In genomic region chr1:234545512-234546386, GRCh38 we compare ENCODE assay signal across 1 cellular context.
A peak's percentile ranks its signal among the peaks of the same experiment; 100 is the strongest.
TF ChIP-seq lines count a peak whose summit lies in the region.

No MANE protein-coding gene starts in this region.

TF ChIP-seq in HepG2, 621 proteins besides CTCF, POLR2A, EP300 and RAD21 (continued from another document and continues in another):
- TF ChIP-seq ZNF567 (CRISPR knock-in tag; IDR thresholded peaks at IDR 0.05; ENCODE audit: borderline replicate concordance) (no peak), SOX5 (CRISPR knock-in tag; IDR thresholded peaks at IDR 0.05; ENCODE audit: borderline replicate concordance) (peak; percentile 47; the same call in 1 of the 2 replicates), NFATC3 (CRISPR knock-in tag; IDR thresholded peaks at IDR 0.05) (no peak), ZBTB7B (CRISPR knock-in tag; IDR thresholded peaks at IDR 0.05) (0 out of 2 replicates have a peak, but pooled peaks have one; percentile 54), ZNF619 (CRISPR knock-in tag; IDR thresholded peaks at IDR 0.05) (peak; percentile 54; the same call in 1 of the 2 replicates), ZNF501 (CRISPR knock-in tag; IDR thresholded peaks at IDR 0.05) (peak; percentile 71), ZNF451 (CRISPR knock-in tag; IDR thresholded peaks at IDR 0.05) (peak; percentile 47; the same call in 1 of the 2 replicates), HHEX (CRISPR knock-in tag; IDR thresholded peaks at IDR 0.05) (no peak), NAIF1 (CRISPR knock-in tag; IDR thresholded peaks at IDR 0.05; ENCODE audit: borderline replicate concordance) (no peak), ARID3A (IDR thresholded peaks at IDR 0.05; ENCODE audit: low read depth, low read length) (peak; percentile 71; the same call in 1 of the 2 replicates), ZNF160 (CRISPR knock-in tag; IDR thresholded peaks at IDR 0.05) (no peak), PRDM15 (CRISPR knock-in tag; IDR thresholded peaks at IDR 0.05) (no peak), ZNF549 (CRISPR knock-in tag; IDR thresholded peaks at IDR 0.05) (no peak), ZBTB3 (CRISPR knock-in tag; IDR thresholded peaks at IDR 0.05; ENCODE audit: borderline replicate concordance, low read depth) (0 out of 2 replicates have a peak, but pooled peaks have one; percentile 9), HNF4G (IDR thresholded peaks at IDR 0.05; ENCODE audit: borderline replicate concordance, low read depth, low read length) (peak; percentile 91), HNF4G (CRISPR knock-in tag; IDR thresholded peaks at IDR 0.05; ENCODE audit: borderline replicate concordance, low read depth) (peak; percentile 76; the same call in 1 of the 2 replicates), KDM1A (CRISPR knock-in tag; IDR thresholded peaks at IDR 0.05) (no peak), ZNF569 (CRISPR knock-in tag; IDR thresholded peaks at IDR 0.05; ENCODE audit: borderline replicate concordance) (no peak), ZMYM4 (CRISPR knock-in tag; IDR thresholded peaks at IDR 0.05) (peak; percentile 57; the same call in 1 of the 2 replicates), ARHGAP35 (CRISPR knock-in tag; IDR thresholded peaks at IDR 0.05; ENCODE audit: borderline replicate concordance) (no peak), SMYD3 (CRISPR knock-in tag; IDR thresholded peaks at IDR 0.05) (0 out of 2 replicates have a peak, but pooled peaks have one; percentile 23), ARNT (IDR thresholded peaks at IDR 0.05) (no peak), DR1 (CRISPR knock-in tag; IDR thresholded peaks at IDR 0.05) (no peak), ARID2 (CRISPR knock-in tag; IDR thresholded peaks at IDR 0.05; ENCODE audit: borderline replicate concordance) (peak; percentile 90; the same call in 1 of the 2 replicates), BCL6 (CRISPR knock-in tag; IDR thresholded peaks at IDR 0.05) (peak; percentile 69), KAT8 (CRISPR knock-in tag; IDR thresholded peaks at IDR 0.05) (peak; percentile 19; the same call in 1 of the 2 replicates), ELF3 (CRISPR knock-in tag; IDR thresholded peaks at IDR 0.05) (0 out of 2 replicates have a peak, but pooled peaks have one; percentile 45), ZNF343 (CRISPR knock-in tag; IDR thresholded peaks at IDR 0.05) (no peak), ZNF329 (CRISPR knock-in tag; IDR thresholded peaks at IDR 0.05; ENCODE audit: low read depth) (no peak), ZNF280D (CRISPR knock-in tag; IDR thresholded peaks at IDR 0.05) (0 out of 2 replicates have a peak, but pooled peaks have one; percentile 19), TFAP4 (IDR thresholded peaks at IDR 0.05; ENCODE audit: borderline replicate concordance, low read depth) (peak; percentile 92)
- TF ChIP-seq, protein P1, sequence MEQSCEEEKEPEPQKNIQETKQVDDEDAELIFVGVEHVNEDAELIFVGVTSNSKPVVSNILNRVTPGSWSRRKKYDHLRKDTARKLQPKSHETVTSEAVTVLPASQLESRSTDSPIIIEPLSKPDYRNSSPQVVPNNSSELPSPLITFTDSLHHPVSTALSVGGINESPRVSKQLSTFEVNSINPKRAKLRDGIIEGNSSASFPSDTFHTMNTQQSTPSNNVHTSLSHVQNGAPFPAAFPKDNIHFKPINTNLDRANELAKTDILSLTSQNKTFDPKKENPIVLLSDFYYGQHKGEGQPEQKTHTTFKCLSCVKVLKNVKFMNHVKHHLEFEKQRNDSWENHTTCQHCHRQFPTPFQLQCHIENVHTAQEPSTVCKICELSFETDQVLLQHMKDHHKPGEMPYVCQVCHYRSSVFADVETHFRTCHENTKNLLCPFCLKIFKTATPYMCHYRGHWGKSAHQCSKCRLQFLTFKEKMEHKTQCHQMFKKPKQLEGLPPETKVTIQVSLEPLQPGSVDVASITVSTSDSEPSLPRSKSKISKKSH (CRISPR knock-in tag; IDR thresholded peaks at IDR 0.05; ENCODE audit: borderline replicate concordance) = no peak
- TF ChIP-seq, protein P2, sequence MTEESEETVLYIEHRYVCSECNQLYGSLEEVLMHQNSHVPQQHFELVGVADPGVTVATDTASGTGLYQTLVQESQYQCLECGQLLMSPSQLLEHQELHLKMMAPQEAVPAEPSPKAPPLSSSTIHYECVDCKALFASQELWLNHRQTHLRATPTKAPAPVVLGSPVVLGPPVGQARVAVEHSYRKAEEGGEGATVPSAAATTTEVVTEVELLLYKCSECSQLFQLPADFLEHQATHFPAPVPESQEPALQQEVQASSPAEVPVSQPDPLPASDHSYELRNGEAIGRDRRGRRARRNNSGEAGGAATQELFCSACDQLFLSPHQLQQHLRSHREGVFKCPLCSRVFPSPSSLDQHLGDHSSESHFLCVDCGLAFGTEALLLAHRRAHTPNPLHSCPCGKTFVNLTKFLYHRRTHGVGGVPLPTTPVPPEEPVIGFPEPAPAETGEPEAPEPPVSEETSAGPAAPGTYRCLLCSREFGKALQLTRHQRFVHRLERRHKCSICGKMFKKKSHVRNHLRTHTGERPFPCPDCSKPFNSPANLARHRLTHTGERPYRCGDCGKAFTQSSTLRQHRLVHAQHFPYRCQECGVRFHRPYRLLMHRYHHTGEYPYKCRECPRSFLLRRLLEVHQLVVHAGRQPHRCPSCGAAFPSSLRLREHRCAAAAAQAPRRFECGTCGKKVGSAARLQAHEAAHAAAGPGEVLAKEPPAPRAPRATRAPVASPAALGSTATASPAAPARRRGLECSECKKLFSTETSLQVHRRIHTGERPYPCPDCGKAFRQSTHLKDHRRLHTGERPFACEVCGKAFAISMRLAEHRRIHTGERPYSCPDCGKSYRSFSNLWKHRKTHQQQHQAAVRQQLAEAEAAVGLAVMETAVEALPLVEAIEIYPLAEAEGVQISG (CRISPR knock-in tag; IDR thresholded peaks at IDR 0.05) = peak; percentile 48; the same call in 1 of the 2 replicates
- TF ChIP-seq, protein P3, sequence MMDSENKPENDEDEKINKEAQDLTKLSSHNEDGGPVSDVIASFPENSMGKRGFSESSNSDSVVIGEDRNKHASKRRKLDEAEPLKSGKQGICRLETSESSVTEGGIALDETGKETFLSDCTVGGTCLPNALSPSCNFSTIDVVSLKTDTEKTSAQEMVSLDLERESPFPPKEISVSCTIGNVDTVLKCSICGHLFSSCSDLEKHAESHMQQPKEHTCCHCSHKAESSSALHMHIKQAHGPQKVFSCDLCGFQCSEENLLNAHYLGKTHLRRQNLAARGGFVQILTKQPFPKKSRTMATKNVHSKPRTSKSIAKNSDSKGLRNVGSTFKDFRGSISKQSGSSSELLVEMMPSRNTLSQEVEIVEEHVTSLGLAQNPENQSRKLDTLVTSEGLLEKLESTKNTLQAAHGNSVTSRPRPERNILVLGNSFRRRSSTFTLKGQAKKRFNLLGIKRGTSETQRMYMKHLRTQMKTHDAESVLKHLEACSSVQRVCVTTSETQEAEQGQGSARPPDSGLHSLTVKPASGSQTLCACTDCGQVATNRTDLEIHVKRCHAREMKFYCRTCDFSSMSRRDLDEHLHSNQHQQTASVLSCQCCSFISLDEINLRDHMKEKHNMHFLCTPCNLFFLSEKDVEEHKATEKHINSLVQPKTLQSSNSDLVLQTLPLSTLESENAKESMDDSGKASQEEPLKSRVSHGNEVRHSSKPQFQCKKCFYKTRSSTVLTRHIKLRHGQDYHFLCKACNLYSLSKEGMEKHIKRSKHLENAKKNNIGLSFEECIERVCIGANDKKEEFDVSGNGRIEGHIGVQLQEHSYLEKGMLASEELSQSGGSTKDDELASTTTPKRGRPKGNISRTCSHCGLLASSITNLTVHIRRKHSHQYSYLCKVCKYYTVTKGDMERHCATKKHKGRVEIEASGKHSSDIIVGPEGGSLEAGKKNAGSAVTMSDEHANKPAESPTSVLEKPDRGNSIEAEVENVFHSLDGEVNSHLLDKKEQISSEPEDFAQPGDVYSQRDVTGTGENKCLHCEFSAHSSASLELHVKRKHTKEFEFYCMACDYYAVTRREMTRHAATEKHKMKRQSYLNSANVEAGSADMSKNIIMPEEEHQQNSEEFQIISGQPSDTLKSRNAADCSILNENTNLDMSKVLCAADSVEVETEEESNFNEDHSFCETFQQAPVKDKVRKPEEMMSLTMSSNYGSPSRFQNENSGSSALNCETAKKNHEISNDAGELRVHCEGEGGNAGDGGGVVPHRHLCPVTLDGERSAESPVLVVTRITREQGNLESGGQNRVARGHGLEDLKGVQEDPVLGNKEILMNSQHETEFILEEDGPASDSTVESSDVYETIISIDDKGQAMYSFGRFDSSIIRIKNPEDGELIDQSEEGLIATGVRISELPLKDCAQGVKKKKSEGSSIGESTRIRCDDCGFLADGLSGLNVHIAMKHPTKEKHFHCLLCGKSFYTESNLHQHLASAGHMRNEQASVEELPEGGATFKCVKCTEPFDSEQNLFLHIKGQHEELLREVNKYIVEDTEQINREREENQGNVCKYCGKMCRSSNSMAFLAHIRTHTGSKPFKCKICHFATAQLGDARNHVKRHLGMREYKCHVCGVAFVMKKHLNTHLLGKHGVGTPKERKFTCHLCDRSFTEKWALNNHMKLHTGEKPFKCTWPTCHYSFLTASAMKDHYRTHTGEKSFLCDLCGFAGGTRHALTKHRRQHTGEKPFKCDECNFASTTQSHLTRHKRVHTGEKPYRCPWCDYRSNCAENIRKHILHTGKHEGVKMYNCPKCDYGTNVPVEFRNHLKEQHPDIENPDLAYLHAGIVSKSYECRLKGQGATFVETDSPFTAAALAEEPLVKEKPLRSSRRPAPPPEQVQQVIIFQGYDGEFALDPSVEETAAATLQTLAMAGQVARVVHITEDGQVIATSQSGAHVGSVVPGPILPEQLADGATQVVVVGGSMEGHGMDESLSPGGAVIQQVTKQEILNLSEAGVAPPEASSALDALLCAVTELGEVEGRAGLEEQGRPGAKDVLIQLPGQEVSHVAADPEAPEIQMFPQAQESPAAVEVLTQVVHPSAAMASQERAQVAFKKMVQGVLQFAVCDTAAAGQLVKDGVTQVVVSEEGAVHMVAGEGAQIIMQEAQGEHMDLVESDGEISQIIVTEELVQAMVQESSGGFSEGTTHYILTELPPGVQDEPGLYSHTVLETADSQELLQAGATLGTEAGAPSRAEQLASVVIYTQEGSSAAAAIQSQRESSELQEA (CRISPR knock-in tag; IDR thresholded peaks at IDR 0.05; ENCODE audit: not compliant biosample characterization) = no peak
